9 cellular contexts compared by ENCODE assay signal in genomic region chr12:56105503-56105902, GRCh38. TPM values are rescaled to one million over a fixed set of nuclear protein-coding genes. Genes with fewer than 3 reads are reported as not detected.
DNase-seq lines count a peak whose midpoint lies in the region; ATAC-seq and TF ChIP-seq lines count a peak whose summit lies in the region.
"Had no signal": no experiment of that assay in that cellular context is flagged by ENCODE, and none has a peak within 500 bp of the region (broad histone marks: within the 10 kb centered on the region; RNA-seq: fewer than 3 reads in every experiment).

No MANE protein-coding gene starts in this region.

- peaks cover 44% of the 10 kb centered on the region for H3K36me3 ChIP-seq in H7 (replicated peaks; ENCODE audit: control insufficient read depth, insufficient read depth, low read length)

- 31% methylated on average over 3 of the region's 3 CpGs for WGBS in right cardiac atrium

- no peak for TF ChIP-seq CTCF in WTC11 (IDR thresholded peaks at IDR 0.05)

- intact Hi-C loops in right cardiac atrium (cut with DNase I), result no loop called here

- H3K9me3 Mint-ChIP-seq in WTC11, result no peaks in the 10 kb centered on the region

- H3K27ac ChIP-seq in right cardiac atrium (ENCODE audit: low read length) (no peak overlapping the region), skin epidermis (peak overlapping the region in 18 of 21 experiments; percentile 66 to 98 (median 91))

- H3K27ac Mint-ChIP-seq in WTC11, result peak overlapping the region; percentile 86

- peaks cover 63% of the 10 kb centered on the region for H3K36me3 Mint-ChIP-seq in WTC11

- DNase-seq in H7 (no peak), WTC11 (ENCODE audit: low spot score) (no peak), right cardiac atrium (no peak), germinal center (ENCODE audit: low spot score) (no peak), epidermal melanocyte (ENCODE audit: insufficient read length, low spot score) (no peak), NCI-H1436 treated with DMSO at 0.1 percent for 48 hours (lab: John Stamatoyannopoulos, UW) (no peak), NOMO-1 treated with dmso at 0.1 percent for 144 hours (lab: John Stamatoyannopoulos, UW; ENCODE audit: unreplicated experiment) (no peak)
- DNase-seq: activated CD4-positive, alpha-beta T cell treated with anti-CD3 and anti-CD28 coated beads, Interleukin-2, amount 50 U/mL, for 4 hours had no signal

- peak overlapping the region; percentile 90 for H3K4me3 Mint-ChIP-seq in WTC11

- CTCF ChIA-PET in WTC11 (lab: Charles Lee), result interaction anchor here (0.6 to 2.2 kb wide), 8 partner anchors 12 to 210 kb away, joined by 3 to 36 read pairs (median 12); partner anchors contain the start of genes CNPY2, ESYT1 and ZC3H10

- H3K4me1 ChIP-seq in right cardiac atrium (ENCODE audit: control insufficient read depth, insufficient read depth, low read length), result no peaks in the 10 kb centered on the region

- POLR2A ChIA-PET in WTC11 (lab: Charles Lee), result interaction anchor here (1.1 to 2.2 kb wide), 5 partner anchors 12 to 376 kb away, joined by 3 to 34 read pairs (median 6); partner anchors contain the start of genes ERBB3 and ZC3H10

- H3K27me3 ChIP-seq in H7 (ENCODE audit: control insufficient read depth, insufficient read depth, low read length) (no peaks in the 10 kb centered on the region), right cardiac atrium (ENCODE audit: control insufficient read depth, insufficient read depth) (no peaks in the 10 kb centered on the region)

- ATAC-seq in WTC11 (no peak), right cardiac atrium (no peak)

- H3K9me3 ChIP-seq in right cardiac atrium (ENCODE audit: control insufficient read depth, low read length), result no peaks in the 10 kb centered on the region

- no peaks in the 10 kb centered on the region for H3K27me3 Mint-ChIP-seq in WTC11 (ENCODE audit: low read depth)

- H3K4me1 Mint-ChIP-seq in WTC11, result peaks cover 24% of the 10 kb centered on the region

- H3K4me3 ChIP-seq in H7 (ENCODE audit: insufficient read depth, low read depth, low read length), result peak overlapping the region; percentile 87
- peak overlapping the region; percentile 48 for H3K4me3 ChIP-seq in right cardiac atrium (ENCODE audit: low read length)
- H3K4me3 ChIP-seq in skin epidermis, result peak overlapping the region; percentile 55 to 89 (median 62)

TF ChIP-seq in WTC11, 78 proteins besides CTCF, POLR2A, EP300 and RAD21:
- TF ChIP-seq NFATC4 (CRISPR knock-in tag; IDR thresholded peaks at IDR 0.05) (no peak), HMGA2 (CRISPR knock-in tag; IDR thresholded peaks at IDR 0.05) (no peak), GTF2I (CRISPR knock-in tag; conservative IDR thresholded peaks at IDR 0.05) (no peak), ZBTB43 (CRISPR knock-in tag; IDR thresholded peaks at IDR 0.05) (no peak), ZSCAN18 (CRISPR knock-in tag; IDR thresholded peaks at IDR 0.05) (no peak), GABPB1 (CRISPR knock-in tag; IDR thresholded peaks at IDR 0.05) (no peak), E2F5 (CRISPR knock-in tag; IDR thresholded peaks at IDR 0.05) (no peak), MXD4 (CRISPR knock-in tag; IDR thresholded peaks at IDR 0.05; ENCODE audit: borderline replicate concordance) (no peak), ZNF671 (CRISPR knock-in tag; IDR thresholded peaks at IDR 0.05) (no peak), ATF3 (CRISPR knock-in tag; conservative IDR thresholded peaks at IDR 0.05) (no peak), ZNF317 (CRISPR knock-in tag; IDR thresholded peaks at IDR 0.05; ENCODE audit: borderline replicate concordance, low read depth) (no peak), ZNF396 (CRISPR knock-in tag; IDR thresholded peaks at IDR 0.05; ENCODE audit: borderline replicate concordance) (no peak), RORB (CRISPR knock-in tag; IDR thresholded peaks at IDR 0.05) (no peak), OVOL2 (CRISPR knock-in tag; IDR thresholded peaks at IDR 0.05; ENCODE audit: borderline replicate concordance) (no peak), SMAD3 (CRISPR knock-in tag; IDR thresholded peaks at IDR 0.05; ENCODE audit: borderline replicate concordance) (no peak)
- TF ChIP-seq, protein P1, sequence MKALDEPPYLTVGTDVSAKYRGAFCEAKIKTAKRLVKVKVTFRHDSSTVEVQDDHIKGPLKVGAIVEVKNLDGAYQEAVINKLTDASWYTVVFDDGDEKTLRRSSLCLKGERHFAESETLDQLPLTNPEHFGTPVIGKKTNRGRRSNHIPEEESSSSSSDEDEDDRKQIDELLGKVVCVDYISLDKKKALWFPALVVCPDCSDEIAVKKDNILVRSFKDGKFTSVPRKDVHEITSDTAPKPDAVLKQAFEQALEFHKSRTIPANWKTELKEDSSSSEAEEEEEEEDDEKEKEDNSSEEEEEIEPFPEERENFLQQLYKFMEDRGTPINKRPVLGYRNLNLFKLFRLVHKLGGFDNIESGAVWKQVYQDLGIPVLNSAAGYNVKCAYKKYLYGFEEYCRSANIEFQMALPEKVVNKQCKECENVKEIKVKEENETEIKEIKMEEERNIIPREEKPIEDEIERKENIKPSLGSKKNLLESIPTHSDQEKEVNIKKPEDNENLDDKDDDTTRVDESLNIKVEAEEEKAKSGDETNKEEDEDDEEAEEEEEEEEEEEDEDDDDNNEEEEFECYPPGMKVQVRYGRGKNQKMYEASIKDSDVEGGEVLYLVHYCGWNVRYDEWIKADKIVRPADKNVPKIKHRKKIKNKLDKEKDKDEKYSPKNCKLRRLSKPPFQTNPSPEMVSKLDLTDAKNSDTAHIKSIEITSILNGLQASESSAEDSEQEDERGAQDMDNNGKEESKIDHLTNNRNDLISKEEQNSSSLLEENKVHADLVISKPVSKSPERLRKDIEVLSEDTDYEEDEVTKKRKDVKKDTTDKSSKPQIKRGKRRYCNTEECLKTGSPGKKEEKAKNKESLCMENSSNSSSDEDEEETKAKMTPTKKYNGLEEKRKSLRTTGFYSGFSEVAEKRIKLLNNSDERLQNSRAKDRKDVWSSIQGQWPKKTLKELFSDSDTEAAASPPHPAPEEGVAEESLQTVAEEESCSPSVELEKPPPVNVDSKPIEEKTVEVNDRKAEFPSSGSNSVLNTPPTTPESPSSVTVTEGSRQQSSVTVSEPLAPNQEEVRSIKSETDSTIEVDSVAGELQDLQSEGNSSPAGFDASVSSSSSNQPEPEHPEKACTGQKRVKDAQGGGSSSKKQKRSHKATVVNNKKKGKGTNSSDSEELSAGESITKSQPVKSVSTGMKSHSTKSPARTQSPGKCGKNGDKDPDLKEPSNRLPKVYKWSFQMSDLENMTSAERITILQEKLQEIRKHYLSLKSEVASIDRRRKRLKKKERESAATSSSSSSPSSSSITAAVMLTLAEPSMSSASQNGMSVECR (CRISPR knock-in tag; IDR thresholded peaks at IDR 0.05; ENCODE audit: borderline replicate concordance), result no peak

RNA-seq across cellular contexts. Expression of gene PA2G4, which starts 1.1 kb away (rescaled TPM):
- total RNA-seq in H7 (2014; rRNA removed; shearing (Covaris generic)), result 273 and 282 TPM in 2 replicates
- total RNA-seq in WTC11 (2021) (198 to 249 TPM (median 199 TPM) in 3 replicates), right cardiac atrium (10 to 100 TPM; 65.5 to 77.6 (median 74.2) TPM)
- 73.3 TPM for polyA plus RNA-seq in right cardiac atrium

RNA-seq across cellular contexts. Expression of gene RPL41, which starts 10.9 kb away (rescaled TPM):
- total RNA-seq in H7 (2014; rRNA removed; shearing (Covaris generic)), result 3,839 and 4,060 TPM in 2 replicates
- total RNA-seq in WTC11 (2021) (4,004 to 4,366 TPM (median 4,314 TPM) in 3 replicates), right cardiac atrium (1,000 to 10,000 TPM; 2,156 to 2,505 (median 2,353) TPM)
- polyA plus RNA-seq in right cardiac atrium, result 2,026 TPM

RNA-seq across cellular contexts. Expression of gene ZC3H10, which starts 12.6 kb away (rescaled TPM):
- total RNA-seq in H7 (2014; rRNA removed; shearing (Covaris generic)), result 8.2 and 11.3 TPM in 2 replicates
- total RNA-seq in WTC11 (2021), result 11.3 to 13.6 TPM (median 13.1 TPM) in 3 replicates
- 1 to 10 TPM; 6.1 to 8.6 (median 6.7) TPM for total RNA-seq in right cardiac atrium
- polyA plus RNA-seq in right cardiac atrium, result 2.7 TPM

RNA-seq across cellular contexts. Expression of gene ESYT1, which starts 22.6 kb away (rescaled TPM):
- total RNA-seq in H7 (2014; rRNA removed; shearing (Covaris generic)), result 120 and 127 TPM in 2 replicates
- total RNA-seq in WTC11 (2021) (77.7 to 80.8 TPM (median 80.1 TPM) in 3 replicates), right cardiac atrium (10 to 100 TPM; 30.7 to 38.5 (median 33.6) TPM)
- polyA plus RNA-seq in right cardiac atrium, result 29.1 TPM

RNA-seq across cellular contexts. Expression of gene ERBB3, which starts 25.5 kb away (rescaled TPM):
- total RNA-seq in H7 (2014; rRNA removed; shearing (Covaris generic)), result 32.4 and 39.8 TPM in 2 replicates
- 49.2 to 64.3 TPM (median 52.4 TPM) in 3 replicates for total RNA-seq in WTC11 (2021)
- total RNA-seq in right cardiac atrium, result 1 to 10 TPM; 3.2 to 7.4 (median 6.1) TPM
- polyA plus RNA-seq in right cardiac atrium, result 6.4 TPM
